8 cellular contexts compared by ENCODE assay signal in genomic region chr10:100535338-100535714, GRCh38. TPM values are rescaled to one million over a fixed set of nuclear protein-coding genes. Genes with fewer than 3 reads are reported as not detected.
DNase-seq lines count a peak whose midpoint lies in the region; ATAC-seq and TF ChIP-seq lines count a peak whose summit lies in the region.

No MANE protein-coding gene starts in this region.

- intact Hi-C loops in colonic mucosa (cut with DNase I): no loop called here
- intact Hi-C loops in ovary (cut with DNase I): no loop called here

- H3K9me3 ChIP-seq in colonic mucosa: no peaks in the 10 kb centered on the region
- no peaks in the 10 kb centered on the region for H3K9me3 ChIP-seq in ovary

- 45 to 48% (median 47%) methylated on average over 4 of the region's 4 CpGs for WGBS in ovary, 3 donors

- peaks cover 1% of the 10 kb centered on the region for H3K36me3 ChIP-seq in GM06990 (ENCODE audit: control insufficient read depth, insufficient read depth, low read length)
- H3K36me3 ChIP-seq in colonic mucosa: no peaks in the 10 kb centered on the region
- H3K36me3 ChIP-seq in ovary: no peaks in the 10 kb centered on the region

- no peak for TF ChIP-seq EP300 in ovary (IDR thresholded peaks at IDR 0.05)

- H3K27me3 ChIP-seq in GM06990 (replicated peaks; ENCODE audit: control insufficient read depth, insufficient read depth, low read length) (no peaks in the 10 kb centered on the region), colonic mucosa (no peaks in the 10 kb centered on the region), ovary (no peaks in the 10 kb centered on the region)

- no peak overlapping the region for H3K27ac ChIP-seq in colonic mucosa
- H3K27ac ChIP-seq in ovary: peak overlapping the region in 1 of 2 donors; percentile 61

- H3K4me3 ChIP-seq in GM06990 (replicated peaks; ENCODE audit: low read depth, low read length): peak overlapping the region; percentile 6; the same call in 1 of the 2 replicates
- H3K4me3 ChIP-seq in colonic mucosa: peak overlapping the region; percentile 67
- peak overlapping the region; percentile 62 for H3K4me3 ChIP-seq in ovary

- H3K4me1 ChIP-seq in colonic mucosa (peaks cover 5% of the 10 kb centered on the region), ovary (ENCODE audit: insufficient read depth) (peaks cover 7% of the 10 kb centered on the region)

- peak; percentile 8 for ATAC-seq in HG03280 (IDR thresholded peaks at IDR 0.05; ENCODE audit: unreplicated experiment)

- no peak overlapping the region for H3K9ac ChIP-seq in colonic mucosa (ENCODE audit: low read depth in 2 of 2, low read length in 2 of 2)

- TF ChIP-seq POLR2A in ovary (IDR thresholded peaks at IDR 0.05): no peak

- DNase-seq in GM06990 (ENCODE audit: extremely low read depth, insufficient read length) (no peak), colonic mucosa (no peak), ovary (no peak), NCI-H524 (lab: John Stamatoyannopoulos, UW) (no peak), NCI-H226 (no peak), DMS 273 treated with DMSO at 0.1 percent for 48 hours (lab: John Stamatoyannopoulos, UW) (no peak)
- no peak for DNase-seq in stimulated activated CD4-positive, alpha-beta T cell treated with anti-CD3 and anti-CD28 coated beads, Interleukin-15, amount 100 ng/mL, for 24 hours

- TF ChIP-seq CTCF in GM06990 (IDR thresholded peaks at IDR 0.05; ENCODE audit: insufficient read depth, low read length, poor library complexity, severe bottlenecking) (no peak), colonic mucosa (IDR thresholded peaks at IDR 0.05) (no peak), ovary (IDR thresholded peaks at IDR 0.05) (no peak)

RNA-seq across cellular contexts. Expression of gene HIF1AN, which starts 0.4 kb away (rescaled TPM):
- total RNA-seq in colonic mucosa (10 to 100 TPM; 28.9 to 42.4 TPM), ovary (10 to 100 TPM in 6 of 7 donors, 1 to 10 TPM in 1; 6.3 to 50.0 (median 40.1) TPM)
- polyA plus RNA-seq in ovary: 10 to 100 TPM in 1 of 2 donors, 1 to 10 TPM in 1; 9.9 to 60.2 TPM

RNA-seq across cellular contexts. Expression of gene NDUFB8, which starts 5.7 kb away (rescaled TPM):
- total RNA-seq in colonic mucosa (100 to 1,000 TPM; 189 to 243 TPM), ovary (100 to 1,000 TPM in 6 of 7 donors, 10 to 100 TPM in 1; 99.4 to 156 (median 150) TPM)
- 100 to 1,000 TPM; 162 to 262 TPM for polyA plus RNA-seq in ovary

RNA-seq across cellular contexts. Expression of gene SEC31B, which starts 15.7 kb away (rescaled TPM):
- total RNA-seq in colonic mucosa (10 to 100 TPM in 1 of 2 donors, 1 to 10 TPM in 1; 6.3 to 13.2 TPM), ovary (10 to 100 TPM in 4 of 7 donors, 1 to 10 TPM in 3; 6.6 to 14.1 (median 10.9) TPM)
- polyA plus RNA-seq in ovary: 1 to 10 TPM; 6.1 to 8.1 TPM

Comparison
In these comparisons a context has a peak if more than half of its experiments do, and no peak if none do; other contexts are left out.
1. H3K4me3 ChIP-seq: peak in every context shown above with its lines; median percentile 67 in colonic mucosa; 62 in ovary; 6 in GM06990.